Comparison of ENCODE assay signal across 25 cellular contexts in genomic region chr7:4212376-4212775, GRCh38.
"Had no signal": no experiment of that assay in that cellular context is flagged by ENCODE, and none has a peak within 500 bp of the region (broad histone marks: within the 10 kb centered on the region; RNA-seq: fewer than 3 reads in every experiment).

No MANE protein-coding gene starts in this region.

- H3K27ac ChIP-seq: heart left ventricle, left ventricle myocardium inferior, parathyroid adenoma, right atrium auricular region, skin epidermis, tibial nerve, vagina had no signal

- H3K27ac Mint-ChIP-seq: memory B cell; naive thymus-derived CD4-positive, alpha-beta T cell; natural killer cell treated with Interleukin-12 subunit alpha and Interleukin-12 subunit beta and Interleukin-15 and Interleukin-18, amount 100 ng/mL, for 72 hours; progenitor cell of endocrine pancreas; stimulated activated memory B cell treated with anti-CD40 and anti-IgM and Interleukin-4, amounts not matched to agents 10 μg/mL and 1 μg/mL and 100 μg/mL, for 72 hours; stimulated activated naive CD8-positive, alpha-beta T cell treated with anti-CD3 and anti-CD28 coated beads, Interleukin-15, amount 100 ng/mL, for 72 hours; type B pancreatic cell had no signal

- H3K36me3 Mint-ChIP-seq: memory B cell; natural killer cell treated with Interleukin-12 subunit alpha and Interleukin-12 subunit beta and Interleukin-15 and Interleukin-18, amount 100 ng/mL, for 72 hours; stimulated activated memory B cell treated with anti-CD40 and anti-IgM and Interleukin-4, amounts not matched to agents 10 μg/mL and 1 μg/mL and 100 μg/mL, for 72 hours had no signal

- H3K4me3 Mint-ChIP-seq: memory B cell; naive thymus-derived CD4-positive, alpha-beta T cell; natural killer cell treated with Interleukin-12 subunit alpha and Interleukin-12 subunit beta and Interleukin-15 and Interleukin-18, amount 100 ng/mL, for 72 hours; stimulated activated memory B cell treated with anti-CD40 and anti-IgM and Interleukin-4, amounts not matched to agents 10 μg/mL and 1 μg/mL and 100 μg/mL, for 72 hours; stimulated activated naive CD8-positive, alpha-beta T cell treated with anti-CD3 and anti-CD28 coated beads, Interleukin-15, amount 100 ng/mL, for 72 hours; type B pancreatic cell had no signal

- H3K4me1 Mint-ChIP-seq: memory B cell; naive thymus-derived CD4-positive, alpha-beta T cell; stimulated activated memory B cell treated with anti-CD40 and anti-IgM and Interleukin-4, amounts not matched to agents 10 μg/mL and 1 μg/mL and 100 μg/mL, for 72 hours; stimulated activated naive CD8-positive, alpha-beta T cell treated with anti-CD3 and anti-CD28 coated beads, Interleukin-15, amount 100 ng/mL, for 72 hours had no signal

- H3K36me3 ChIP-seq: heart left ventricle, left ventricle myocardium inferior, right atrium auricular region, vagina had no signal

- H3K27me3 Mint-ChIP-seq: memory B cell; naive thymus-derived CD4-positive, alpha-beta T cell; progenitor cell of endocrine pancreas; stimulated activated memory B cell treated with anti-CD40 and anti-IgM and Interleukin-4, amounts not matched to agents 10 μg/mL and 1 μg/mL and 100 μg/mL, for 72 hours; stimulated activated naive CD8-positive, alpha-beta T cell treated with anti-CD3 and anti-CD28 coated beads, Interleukin-15, amount 100 ng/mL, for 72 hours had no signal

- H3K4me1 ChIP-seq: heart left ventricle, left ventricle myocardium inferior, parathyroid adenoma, right atrium auricular region, tibial nerve had no signal

- H3K27me3 ChIP-seq: heart left ventricle, right atrium auricular region, tibial nerve, vagina had no signal

- DNase-seq: heart left ventricle; hypothalamus; islet precursor cell; left ventricle myocardium inferior; midbrain; mucosa of descending colon; naive thymus-derived CD4-positive, alpha-beta T cell; nucleus accumbens; stimulated activated CD4-positive, alpha-beta T cell treated with anti-CD3 and anti-CD28 coated beads, Interleukin-1b, Interleukin-23, amount 100 ng/mL, for 48 hours; stimulated activated CD4-positive, alpha-beta T cell treated with anti-CD3 and anti-CD28 coated beads, Interleukin-2, amount 100 ng/mL, for 48 hours; stimulated activated CD4-positive, alpha-beta T cell treated with anti-CD3 and anti-CD28 coated beads, Interleukin-4, amount 100 ng/mL, for 4 hours; stimulated activated CD8-positive, alpha-beta memory T cell treated with anti-CD3 and anti-CD28 coated beads, Interleukin-4, amount 100 ng/mL, for 48 hours; stimulated activated naive CD4-positive, alpha-beta T cell treated with Interleukin-2 at 50 U/mL for 16 hours; stimulated activated naive CD8-positive, alpha-beta T cell treated with anti-CD3 and anti-CD28 coated beads, Interleukin-15, amount 100 ng/mL, for 72 hours; substantia nigra had no signal

- H3K9me3 ChIP-seq: heart left ventricle, left ventricle myocardium inferior, mucosa of descending colon, right atrium auricular region, tibial nerve, vagina had no signal

- H3K9me3 Mint-ChIP-seq: memory B cell; natural killer cell treated with Interleukin-12 subunit alpha and Interleukin-12 subunit beta and Interleukin-15 and Interleukin-18, amount 100 ng/mL, for 72 hours; stimulated activated memory B cell treated with anti-CD40 and anti-IgM and Interleukin-4, amounts not matched to agents 10 μg/mL and 1 μg/mL and 100 μg/mL, for 72 hours; stimulated activated naive CD8-positive, alpha-beta T cell treated with anti-CD3 and anti-CD28 coated beads, Interleukin-15, amount 100 ng/mL, for 72 hours; type B pancreatic cell had no signal

- H3K4me3 ChIP-seq: heart left ventricle, left ventricle myocardium inferior, mucosa of descending colon, right atrium auricular region, skin epidermis, tibial nerve, vagina had no signal
